In genomic region chr21:37538971-37539590, GRCh38 we compare ENCODE assay signal across 18 cellular contexts.
A peak's percentile ranks its signal among the peaks of the same experiment; 100 is the strongest.
DNase-seq lines count a peak whose midpoint lies in the region; TF ChIP-seq lines count a peak whose summit lies in the region.
"Had no signal": no experiment of that assay in that cellular context is flagged by ENCODE, and none has a peak within 500 bp of the region (broad histone marks: within the 10 kb centered on the region; RNA-seq: fewer than 3 reads in every experiment).

No MANE protein-coding gene starts in this region.

- peaks cover 8% of the 10 kb centered on the region for H3K9me3 Mint-ChIP-seq in T-helper 2 cell treated with Interferon-gamma antibody and Interleukin-4, amounts not matched to agents 5 μg/mL and 100 μg/mL, for 36 hours

- no peaks in the 10 kb centered on the region for H3K27me3 ChIP-seq in HAP-1 (ENCODE audit: low read depth)
- H3K27me3 ChIP-seq: BE2C had no signal

- POLR2A ChIA-PET in RWPE1 (lab: Yijun Ruan, JAX; ENCODE audit: low non-redundant PET) = interaction anchor here (0.6 kb wide), 1 partner anchor 21 kb away, joined by 4 read pairs; no protein-coding TSS in a partner anchor

- DNase-seq in EH (ENCODE audit: low read depth) = peak; percentile 56
- peak; percentile 39 to 69 for DNase-seq in HAP-1 (ENCODE audit: low spot score in 2 of 2)
- peak; percentile 34 for DNase-seq in M059J (ENCODE audit: low read depth)
- peak; percentile 92 for DNase-seq in foreskin melanocyte
- no peak for DNase-seq in RWPE1 (ENCODE audit: low spot score)
- no peak for DNase-seq in medulla oblongata (ENCODE audit: extremely low spot score)
- no peak for DNase-seq in T-helper 2 cell treated with Interferon-gamma antibody and Interleukin-4, amounts not matched to agents 5 μg/mL and 100 μg/mL, for 36 hours (ENCODE audit: low spot score)
- DNase-seq: BE2C; C1 segment of cervical spinal cord; CD4-positive, CD25-positive, alpha-beta regulatory T cell; CD8-positive, alpha-beta memory T cell; COR-L47; DMS 273 treated with DMSO at 0.1 percent for 48 hours; DMS53; DND-41; GF-D8; GOT3; H7 had no signal

- H3K27ac Mint-ChIP-seq in T-helper 2 cell treated with Interferon-gamma antibody and Interleukin-4, amounts not matched to agents 5 μg/mL and 100 μg/mL, for 36 hours = no peak overlapping the region
- H3K27ac Mint-ChIP-seq: CD4-positive, CD25-positive, alpha-beta regulatory T cell; CD8-positive, alpha-beta memory T cell had no signal

- no peaks in the 10 kb centered on the region for H3K36me3 Mint-ChIP-seq in T-helper 2 cell treated with Interferon-gamma antibody and Interleukin-4, amounts not matched to agents 5 μg/mL and 100 μg/mL, for 36 hours (ENCODE audit: low read depth)

- no peaks in the 10 kb centered on the region for H3K36me3 ChIP-seq in HAP-1 (replicated peaks)
- H3K36me3 ChIP-seq: BE2C had no signal

- H3K27ac ChIP-seq in RWPE1 = no peak overlapping the region

- no peaks in the 10 kb centered on the region for H3K4me1 Mint-ChIP-seq in T-helper 2 cell treated with Interferon-gamma antibody and Interleukin-4, amounts not matched to agents 5 μg/mL and 100 μg/mL, for 36 hours (ENCODE audit: low read depth)
- H3K4me1 Mint-ChIP-seq: CD8-positive, alpha-beta memory T cell had no signal

- H3K4me3 ChIP-seq in HAP-1 = no peak overlapping the region

- CTCF ChIA-PET in RWPE1 (lab: Yijun Ruan, JAX) = no interaction called here

- no peak for TF ChIP-seq CTCF in RWPE1 (conservative IDR thresholded peaks at IDR 0.05; ENCODE audit: low read depth)

- H3K4me1 ChIP-seq in HAP-1 = no peaks in the 10 kb centered on the region
- H3K4me1 ChIP-seq: BE2C had no signal

- peaks cover 7% of the 10 kb centered on the region for H3K9me3 ChIP-seq in HAP-1

- H3K27me3 Mint-ChIP-seq in T-helper 2 cell treated with Interferon-gamma antibody and Interleukin-4, amounts not matched to agents 5 μg/mL and 100 μg/mL, for 36 hours (ENCODE audit: low read depth) = peaks cover 21% of the 10 kb centered on the region

- no peak overlapping the region for H3K4me3 Mint-ChIP-seq in T-helper 2 cell treated with Interferon-gamma antibody and Interleukin-4, amounts not matched to agents 5 μg/mL and 100 μg/mL, for 36 hours
- H3K4me3 Mint-ChIP-seq: CD4-positive, CD25-positive, alpha-beta regulatory T cell; CD8-positive, alpha-beta memory T cell had no signal

- in situ Hi-C loops in HAP-1 (cut with MboI; ENCODE audit: low sequenced_read_pairs) = no loop called here

Comparison
In these comparisons a context has a peak if more than half of its experiments do, and no peak if none do; other contexts are left out.
1. DNase-seq: peak in EH (single experiment), HAP-1 (2 of 2), M059J (single experiment) and foreskin melanocyte (single experiment); none in RWPE1 (single experiment), medulla oblongata (single experiment) and T-helper 2 cell treated with Interferon-gamma antibody and Interleukin-4, amounts not matched to agents 5 μg/mL and 100 μg/mL, for 36 hours (single experiment).